In genomic region chr3:10090774-10091173, GRCh38 we compare ENCODE assay signal across 2 cellular contexts. TPM values are rescaled to one million over a fixed set of nuclear protein-coding genes. Genes with fewer than 3 reads are reported as not detected.
"Had no signal": no experiment of that assay in that cellular context is flagged by ENCODE, and none has a peak within 500 bp of the region (broad histone marks: within the 10 kb centered on the region; RNA-seq: fewer than 3 reads in every experiment).

No MANE protein-coding gene starts in this region.

RNA-seq across cellular contexts. Expression of gene FANCD2OS, which starts 17.3 kb away (rescaled TPM):
- total RNA-seq: G401, GM12878 had no signal
